Comparison of ENCODE assay signal across 1 cellular context in the genomic region with DNA sequence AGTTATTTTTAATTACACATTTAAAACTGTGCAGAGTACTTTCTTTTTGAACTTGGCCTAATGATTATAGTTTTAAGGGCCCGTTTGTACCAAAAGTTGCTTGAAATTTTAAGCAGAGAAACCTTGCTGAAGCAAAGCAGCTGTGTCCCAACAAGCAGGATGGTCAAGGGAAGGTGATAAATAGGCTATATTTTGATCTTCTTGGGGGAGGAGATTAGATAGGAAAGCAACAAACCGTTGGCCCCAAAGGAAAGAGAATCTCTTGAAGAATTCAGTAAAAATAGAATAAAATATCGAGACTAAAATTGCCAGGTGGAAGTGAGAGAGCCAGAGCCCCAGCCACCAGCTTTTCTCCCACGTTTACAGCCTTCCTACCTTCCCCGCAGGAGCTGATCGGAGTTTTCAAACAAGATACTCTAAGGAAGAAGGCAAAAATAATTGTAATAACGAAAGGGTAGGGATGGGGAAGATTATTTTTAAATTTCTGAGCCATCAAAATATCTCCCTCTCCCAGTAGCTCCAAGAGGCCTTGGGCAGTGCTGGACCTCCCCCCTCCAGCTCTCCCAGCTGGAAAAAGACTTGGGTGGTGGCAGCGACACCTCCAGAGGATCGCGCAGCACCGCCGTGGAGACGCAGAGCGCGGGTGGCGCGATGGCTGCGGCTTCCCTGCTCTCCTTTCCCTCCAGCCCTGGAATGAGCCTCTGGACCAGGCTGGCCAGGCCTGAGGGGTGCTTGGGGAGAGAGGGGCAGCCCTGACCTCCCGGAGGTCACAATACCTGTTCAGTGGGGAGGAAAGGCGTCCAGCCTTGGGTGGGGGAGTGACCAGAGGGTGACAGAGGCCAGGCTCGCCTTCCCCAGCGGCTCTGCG.
TF ChIP-seq lines count a peak whose summit lies in the region.

No MANE protein-coding gene starts in this region.

TF ChIP-seq in A549, 52 proteins besides CTCF, POLR2A, EP300 and RAD21:
- TF ChIP-seq FOXS1 (CRISPR knock-in tag; IDR thresholded peaks at IDR 0.05) (no peak), BHLHE40 (IDR thresholded peaks at IDR 0.05; ENCODE audit: low read depth, low read length) (no peak), ZSCAN20 (CRISPR knock-in tag; IDR thresholded peaks at IDR 0.05) (no peak), FOSB (CRISPR knock-in tag; IDR thresholded peaks at IDR 0.05) (no peak), HOXB5 (CRISPR knock-in tag; IDR thresholded peaks at IDR 0.05) (no peak), TFCP2L1 (CRISPR knock-in tag; IDR thresholded peaks at IDR 0.05) (no peak), ZC3H11A (IDR thresholded peaks at IDR 0.05) (no peak), NPAS2 (CRISPR knock-in tag; IDR thresholded peaks at IDR 0.05; ENCODE audit: borderline replicate concordance) (no peak), RARB (CRISPR knock-in tag; IDR thresholded peaks at IDR 0.05) (no peak), HEYL (CRISPR knock-in tag; IDR thresholded peaks at IDR 0.05) (no peak), SMC3 (IDR thresholded peaks at IDR 0.05) (no peak), CHD4 (IDR thresholded peaks at IDR 0.05; ENCODE audit: borderline replicate concordance) (no peak), CBX2 (IDR thresholded peaks at IDR 0.05; ENCODE audit: borderline replicate concordance, low read depth) (no peak)
- TF ChIP-seq, protein P1, sequence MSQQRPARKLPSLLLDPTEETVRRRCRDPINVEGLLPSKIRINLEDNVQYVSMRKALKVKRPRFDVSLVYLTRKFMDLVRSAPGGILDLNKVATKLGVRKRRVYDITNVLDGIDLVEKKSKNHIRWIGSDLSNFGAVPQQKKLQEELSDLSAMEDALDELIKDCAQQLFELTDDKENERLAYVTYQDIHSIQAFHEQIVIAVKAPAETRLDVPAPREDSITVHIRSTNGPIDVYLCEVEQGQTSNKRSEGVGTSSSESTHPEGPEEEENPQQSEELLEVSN (IDR thresholded peaks at IDR 0.05; ENCODE audit: borderline replicate concordance, low read depth) = no peak
- TF ChIP-seq, protein P2, sequence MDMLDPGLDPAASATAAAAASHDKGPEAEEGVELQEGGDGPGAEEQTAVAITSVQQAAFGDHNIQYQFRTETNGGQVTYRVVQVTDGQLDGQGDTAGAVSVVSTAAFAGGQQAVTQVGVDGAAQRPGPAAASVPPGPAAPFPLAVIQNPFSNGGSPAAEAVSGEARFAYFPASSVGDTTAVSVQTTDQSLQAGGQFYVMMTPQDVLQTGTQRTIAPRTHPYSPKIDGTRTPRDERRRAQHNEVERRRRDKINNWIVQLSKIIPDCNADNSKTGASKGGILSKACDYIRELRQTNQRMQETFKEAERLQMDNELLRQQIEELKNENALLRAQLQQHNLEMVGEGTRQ (IDR thresholded peaks at IDR 0.05) = no peak
- TF ChIP-seq, protein P3, sequence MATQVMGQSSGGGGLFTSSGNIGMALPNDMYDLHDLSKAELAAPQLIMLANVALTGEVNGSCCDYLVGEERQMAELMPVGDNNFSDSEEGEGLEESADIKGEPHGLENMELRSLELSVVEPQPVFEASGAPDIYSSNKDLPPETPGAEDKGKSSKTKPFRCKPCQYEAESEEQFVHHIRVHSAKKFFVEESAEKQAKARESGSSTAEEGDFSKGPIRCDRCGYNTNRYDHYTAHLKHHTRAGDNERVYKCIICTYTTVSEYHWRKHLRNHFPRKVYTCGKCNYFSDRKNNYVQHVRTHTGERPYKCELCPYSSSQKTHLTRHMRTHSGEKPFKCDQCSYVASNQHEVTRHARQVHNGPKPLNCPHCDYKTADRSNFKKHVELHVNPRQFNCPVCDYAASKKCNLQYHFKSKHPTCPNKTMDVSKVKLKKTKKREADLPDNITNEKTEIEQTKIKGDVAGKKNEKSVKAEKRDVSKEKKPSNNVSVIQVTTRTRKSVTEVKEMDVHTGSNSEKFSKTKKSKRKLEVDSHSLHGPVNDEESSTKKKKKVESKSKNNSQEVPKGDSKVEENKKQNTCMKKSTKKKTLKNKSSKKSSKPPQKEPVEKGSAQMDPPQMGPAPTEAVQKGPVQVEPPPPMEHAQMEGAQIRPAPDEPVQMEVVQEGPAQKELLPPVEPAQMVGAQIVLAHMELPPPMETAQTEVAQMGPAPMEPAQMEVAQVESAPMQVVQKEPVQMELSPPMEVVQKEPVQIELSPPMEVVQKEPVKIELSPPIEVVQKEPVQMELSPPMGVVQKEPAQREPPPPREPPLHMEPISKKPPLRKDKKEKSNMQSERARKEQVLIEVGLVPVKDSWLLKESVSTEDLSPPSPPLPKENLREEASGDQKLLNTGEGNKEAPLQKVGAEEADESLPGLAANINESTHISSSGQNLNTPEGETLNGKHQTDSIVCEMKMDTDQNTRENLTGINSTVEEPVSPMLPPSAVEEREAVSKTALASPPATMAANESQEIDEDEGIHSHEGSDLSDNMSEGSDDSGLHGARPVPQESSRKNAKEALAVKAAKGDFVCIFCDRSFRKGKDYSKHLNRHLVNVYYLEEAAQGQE (IDR thresholded peaks at IDR 0.05) = no peak
